10 cellular contexts compared by ENCODE assay signal in genomic region chr6:44004625-44005506, GRCh38.
DNase-seq lines count a peak whose midpoint lies in the region; ATAC-seq and TF ChIP-seq lines count a peak whose summit lies in the region.
"Had no signal": no experiment of that assay in that cellular context is flagged by ENCODE, and none has a peak within 500 bp of the region (broad histone marks: within the 10 kb centered on the region; RNA-seq: fewer than 3 reads in every experiment).

No MANE protein-coding gene starts in this region.

- in situ Hi-C loops in Caki2 (cut with HindIII; ENCODE audit: low pct_unique_long_range_greater_than_20kb, low sequenced_read_pairs) = no loop called here

- intact Hi-C loops in ascending aorta (cut with DNase I) = loop anchor here (5.0 kb wide), 1 partner anchor 233 kb away; the partner anchor contains the start of gene VEGFA

- no peaks in the 10 kb centered on the region for H3K9me3 Mint-ChIP-seq in WTC11
- no peaks in the 10 kb centered on the region for H3K9me3 Mint-ChIP-seq in T-helper 2 cell treated with Interferon-gamma antibody and Interleukin-4, amounts not matched to agents 5 μg/mL and 100 μg/mL, for 36 hours

- H3K27me3 ChIP-seq in ascending aorta = peaks cover 4% of the 10 kb centered on the region

- no peak overlapping the region for H3K27ac Mint-ChIP-seq in WTC11
- H3K27ac Mint-ChIP-seq in T-helper 2 cell treated with Interferon-gamma antibody and Interleukin-4, amounts not matched to agents 5 μg/mL and 100 μg/mL, for 36 hours = no peak overlapping the region

- H3K4me3 ChIP-seq in HFF-Myc (replicated peaks; ENCODE audit: low read depth, low read length) (no peak overlapping the region), ascending aorta (no peak overlapping the region)

- ATAC-seq in WTC11 (no peak), HG02970 (IDR thresholded peaks at IDR 0.05; ENCODE audit: low FRiP score, unreplicated experiment) (no peak)

- H3K4me3 Mint-ChIP-seq in WTC11 = no peak overlapping the region
- H3K4me3 Mint-ChIP-seq in T-helper 2 cell treated with Interferon-gamma antibody and Interleukin-4, amounts not matched to agents 5 μg/mL and 100 μg/mL, for 36 hours = no peak overlapping the region

- H3K27me3 Mint-ChIP-seq in WTC11 (ENCODE audit: low read depth) = peaks cover 38% of the 10 kb centered on the region
- peaks cover 14% of the 10 kb centered on the region for H3K27me3 Mint-ChIP-seq in T-helper 2 cell treated with Interferon-gamma antibody and Interleukin-4, amounts not matched to agents 5 μg/mL and 100 μg/mL, for 36 hours (ENCODE audit: low read depth)

- no peak overlapping the region for H3K27ac ChIP-seq in ascending aorta
- H3K27ac ChIP-seq: neutrophil had no signal

- H3K36me3 Mint-ChIP-seq in WTC11 = no peaks in the 10 kb centered on the region; the same call in 1 of the 2 replicates
- H3K36me3 Mint-ChIP-seq in T-helper 2 cell treated with Interferon-gamma antibody and Interleukin-4, amounts not matched to agents 5 μg/mL and 100 μg/mL, for 36 hours (ENCODE audit: low read depth) = no peaks in the 10 kb centered on the region

- H3K9me3 ChIP-seq in ascending aorta = no peaks in the 10 kb centered on the region
- H3K9me3 ChIP-seq: neutrophil had no signal

- CTCF ChIA-PET in WTC11 (lab: Charles Lee) = interaction anchor here (0.9 to 8.2 kb wide), 8 partner anchors 13 to 235 kb away, joined by 3 to 58 read pairs (median 3); partner anchors contain the start of gene VEGFA

- peaks cover 66% of the 10 kb centered on the region for H3K4me1 Mint-ChIP-seq in WTC11
- H3K4me1 Mint-ChIP-seq in T-helper 2 cell treated with Interferon-gamma antibody and Interleukin-4, amounts not matched to agents 5 μg/mL and 100 μg/mL, for 36 hours (ENCODE audit: low read depth) = peaks cover 10% of the 10 kb centered on the region

- peaks cover 4% of the 10 kb centered on the region in 2 donors for H3K4me1 ChIP-seq in ascending aorta

- no peaks in the 10 kb centered on the region for H3K36me3 ChIP-seq in ascending aorta
- H3K36me3 ChIP-seq: neutrophil had no signal

- TF ChIP-seq CTCF in HFF-Myc (IDR thresholded peaks at IDR 0.05; ENCODE audit: low read depth, low read length, missing control alignments) = peak; percentile 23
- no peak for TF ChIP-seq CTCF in WTC11 (IDR thresholded peaks at IDR 0.05)
- peak in 1 of 3 experiments; percentile 19 for TF ChIP-seq CTCF in ascending aorta (IDR thresholded peaks at IDR 0.05)

- DNase-seq in Caki2 (ENCODE audit: low read depth) (peak; percentile 36), HFF-Myc (ENCODE audit: extremely low read depth, low read depth) (no peak), WTC11 (ENCODE audit: low spot score) (no peak), kidney glomerular epithelial cell (lab: John Stamatoyannopoulos, UW) (peak; percentile 37), ascending aorta (ENCODE audit: low spot score in 2 of 2) (no peak)
- DNase-seq in T-helper 2 cell treated with Interferon-gamma antibody and Interleukin-4, amounts not matched to agents 5 μg/mL and 100 μg/mL, for 36 hours (ENCODE audit: low spot score) = no peak
- DNase-seq in stimulated activated CD4-positive, alpha-beta T cell treated with anti-CD3 and anti-CD28 coated beads, Interleukin-4, amount 100 ng/mL, for 4 hours = no peak
- DNase-seq: T-helper 1 cell had no signal

- POLR2A ChIA-PET in WTC11 (lab: Charles Lee) = no interaction called here

TF ChIP-seq in WTC11, 78 proteins besides CTCF, POLR2A, EP300 and RAD21:
- TF ChIP-seq GRHL2 (CRISPR knock-in tag; IDR thresholded peaks at IDR 0.05; ENCODE audit: insufficient replicate concordance, severe bottlenecking) (no peak), ZNF423 (CRISPR knock-in tag; IDR thresholded peaks at IDR 0.05) (peak; percentile 75)

Comparison
In these comparisons a context has a peak if more than half of its experiments do, and no peak if none do; other contexts are left out.
1. DNase-seq: peak in Caki2 (single experiment) and kidney glomerular epithelial cell (single experiment); none in HFF-Myc (single experiment), WTC11 (single experiment), T-helper 2 cell treated with Interferon-gamma antibody and Interleukin-4, amounts not matched to agents 5 μg/mL and 100 μg/mL, for 36 hours (single experiment), ascending aorta (0 of 2) and stimulated activated CD4-positive, alpha-beta T cell treated with anti-CD3 and anti-CD28 coated beads, Interleukin-4, amount 100 ng/mL, for 4 hours (0 of 2).